13 cellular contexts compared by ENCODE assay signal in genomic region chr16:50329446-50330189, GRCh38. TPM values are rescaled to one million over a fixed set of nuclear protein-coding genes. Genes with fewer than 3 reads are reported as not detected.
DNase-seq lines count a peak whose midpoint lies in the region; ATAC-seq and TF ChIP-seq lines count a peak whose summit lies in the region.
"Had no signal": no experiment of that assay in that cellular context is flagged by ENCODE, and none has a peak within 500 bp of the region (broad histone marks: within the 10 kb centered on the region; RNA-seq: fewer than 3 reads in every experiment).

No MANE protein-coding gene starts in this region.

- intact Hi-C loops in tibial artery (cut with DNase I; ENCODE audit: low total_unique reads): no loop called here

- 92 to 97% methylated on average over 10 of the region's 11 CpGs for WGBS in mesodermal cell (ENCODE audit: insufficient coverage in 2 of 2), 2 experiments

- H3K27me3 Mint-ChIP-seq in activated naive CD4-positive, alpha-beta T cell treated with anti-CD3 and anti-CD28 coated beads, Interleukin-2, amount 50 U/mL, for 24 hours: no peaks in the 10 kb centered on the region
- no peaks in the 10 kb centered on the region for H3K27me3 Mint-ChIP-seq in activated naive CD8-positive, alpha-beta T cell treated with anti-CD3 and anti-CD28 coated beads for 36 hours
- H3K27me3 Mint-ChIP-seq: stimulated activated memory B cell treated with anti-CD40 and anti-IgM and Interleukin-4, amounts not matched to agents 10 μg/mL and 1 μg/mL and 100 μg/mL, for 72 hours had no signal

- H3K36me3 ChIP-seq in mesodermal cell (ENCODE audit: control insufficient read depth, insufficient read depth, low read length) (peaks cover 81% of the 10 kb centered on the region), tibial artery (peaks cover 0 to 41% (median 30%) of the 10 kb centered on the region in 3 donors)

- no peaks in the 10 kb centered on the region for H3K27me3 ChIP-seq in tibial artery

- no peak overlapping the region for H3K4me3 Mint-ChIP-seq in activated naive CD4-positive, alpha-beta T cell treated with anti-CD3 and anti-CD28 coated beads, Interleukin-2, amount 50 U/mL, for 24 hours
- no peak overlapping the region for H3K4me3 Mint-ChIP-seq in activated naive CD8-positive, alpha-beta T cell treated with anti-CD3 and anti-CD28 coated beads for 36 hours
- H3K4me3 Mint-ChIP-seq: stimulated activated memory B cell treated with anti-CD40 and anti-IgM and Interleukin-4, amounts not matched to agents 10 μg/mL and 1 μg/mL and 100 μg/mL, for 72 hours had no signal

- peak overlapping the region; percentile 62 for H3K27ac Mint-ChIP-seq in activated naive CD4-positive, alpha-beta T cell treated with anti-CD3 and anti-CD28 coated beads, Interleukin-2, amount 50 U/mL, for 24 hours
- H3K27ac Mint-ChIP-seq in activated naive CD8-positive, alpha-beta T cell treated with anti-CD3 and anti-CD28 coated beads for 36 hours: peak overlapping the region; percentile 58
- H3K27ac Mint-ChIP-seq: stimulated activated memory B cell treated with anti-CD40 and anti-IgM and Interleukin-4, amounts not matched to agents 10 μg/mL and 1 μg/mL and 100 μg/mL, for 72 hours had no signal

- no peaks in the 10 kb centered on the region for H3K9me3 ChIP-seq in mesodermal cell (ENCODE audit: control insufficient read depth, low read length)
- no peaks in the 10 kb centered on the region for H3K9me3 ChIP-seq in tibial artery

- H3K27ac ChIP-seq in mesodermal cell (ENCODE audit: low read depth, low read length, severe bottlenecking): peak overlapping the region; percentile 88
- peak overlapping the region; percentile 72 to 73 for H3K27ac ChIP-seq in tibial artery

- H3K9me3 Mint-ChIP-seq in activated naive CD4-positive, alpha-beta T cell treated with anti-CD3 and anti-CD28 coated beads, Interleukin-2, amount 50 U/mL, for 24 hours: no peaks in the 10 kb centered on the region
- no peaks in the 10 kb centered on the region for H3K9me3 Mint-ChIP-seq in activated naive CD8-positive, alpha-beta T cell treated with anti-CD3 and anti-CD28 coated beads for 36 hours
- H3K9me3 Mint-ChIP-seq: stimulated activated memory B cell treated with anti-CD40 and anti-IgM and Interleukin-4, amounts not matched to agents 10 μg/mL and 1 μg/mL and 100 μg/mL, for 72 hours had no signal

- H3K4me3 ChIP-seq in mesodermal cell (ENCODE audit: extremely low read depth, insufficient read depth, low read length, poor library complexity, severe bottlenecking) (no peak overlapping the region), tibial artery (no peak overlapping the region)
- H3K4me3 ChIP-seq: coronary artery had no signal

- no peak for DNase-seq in activated naive CD4-positive, alpha-beta T cell treated with anti-CD3 and anti-CD28 coated beads, Interleukin-2, amount 50 U/mL, for 16 hours
- DNase-seq in activated naive CD8-positive, alpha-beta T cell treated with anti-CD3 and anti-CD28 coated beads for 36 hours: no peak
- DNase-seq in tibial artery (no peak), T1000 (lab: John Stamatoyannopoulos, UW) (no peak), NCI-H748 treated with DMSO at 0.1 percent for 48 hours (lab: John Stamatoyannopoulos, UW) (no peak)
- DNase-seq: erythroblast, left colon, NCI-H1105 treated with DMSO at 0.1 percent for 48 hours had no signal

- no peak for TF ChIP-seq CTCF in tibial artery (IDR thresholded peaks at IDR 0.05)

- no peak for ATAC-seq in HG02840 (IDR thresholded peaks at IDR 0.05; ENCODE audit: low FRiP score, unreplicated experiment)
- ATAC-seq: left colon; stimulated activated memory B cell treated with anti-CD40 and anti-IgM and Interleukin-4, amounts not matched to agents 10 μg/mL and 1 μg/mL and 100 μg/mL, for 72 hours had no signal

- peaks cover 12% of the 10 kb centered on the region for H3K4me1 ChIP-seq in mesodermal cell (ENCODE audit: control insufficient read depth, insufficient read depth, low read length, poor library complexity, severe bottlenecking)
- H3K4me1 ChIP-seq in tibial artery: peaks cover 0 to 65% (median 14%) of the 10 kb centered on the region in 4 donors

- peaks cover 18% of the 10 kb centered on the region for H3K36me3 Mint-ChIP-seq in activated naive CD4-positive, alpha-beta T cell treated with anti-CD3 and anti-CD28 coated beads, Interleukin-2, amount 50 U/mL, for 24 hours
- H3K36me3 Mint-ChIP-seq in activated naive CD8-positive, alpha-beta T cell treated with anti-CD3 and anti-CD28 coated beads for 36 hours: peaks cover 24% of the 10 kb centered on the region

- peaks cover 55% of the 10 kb centered on the region for H3K4me1 Mint-ChIP-seq in activated naive CD4-positive, alpha-beta T cell treated with anti-CD3 and anti-CD28 coated beads, Interleukin-2, amount 50 U/mL, for 24 hours
- peaks cover 20% of the 10 kb centered on the region for H3K4me1 Mint-ChIP-seq in activated naive CD8-positive, alpha-beta T cell treated with anti-CD3 and anti-CD28 coated beads for 36 hours

RNA-seq across cellular contexts. Expression of gene BRD7, which starts 39.2 kb away (rescaled TPM):
- 10 to 100 TPM; 93.6 to 98.5 TPM for total RNA-seq in activated naive CD8-positive, alpha-beta T cell treated with anti-CD3 and anti-CD28 coated beads for 36 hours
- 104 TPM for polyA plus RNA-seq in mesodermal cell (2013, experiment 1 of 2)
- 112 TPM for polyA plus RNA-seq in mesodermal cell (2013, experiment 2 of 2)
